Comparison of ENCODE assay signal across 19 cellular contexts in the genomic region with DNA sequence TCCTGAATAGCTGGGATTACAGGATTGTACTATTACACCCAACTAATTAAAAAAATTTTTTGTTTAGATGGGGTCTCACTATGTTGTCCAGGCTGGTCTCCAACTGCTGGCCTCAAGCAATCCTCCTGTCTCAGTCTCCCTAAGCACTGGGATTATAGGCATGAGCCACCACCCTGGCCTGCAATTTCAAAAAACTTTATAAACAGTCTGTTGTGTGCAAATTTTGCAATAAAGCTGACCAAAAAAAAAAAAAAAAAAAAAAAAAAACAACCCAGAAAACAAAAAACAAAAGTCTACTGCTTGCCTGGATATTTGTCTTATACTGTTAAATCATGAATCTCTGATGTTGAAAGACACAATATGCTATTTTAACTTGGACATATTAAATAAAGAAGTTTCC. TPM values are rescaled to one million over a fixed set of nuclear protein-coding genes. Genes with fewer than 3 reads are reported as not detected.
DNase-seq lines count a peak whose midpoint lies in the region; ATAC-seq and TF ChIP-seq lines count a peak whose summit lies in the region.
"Had no signal": no experiment of that assay in that cellular context is flagged by ENCODE, and none has a peak within 500 bp of the region (broad histone marks: within the 10 kb centered on the region; RNA-seq: fewer than 3 reads in every experiment).

No MANE protein-coding gene starts in this region.

- no peaks in the 10 kb centered on the region for H3K27me3 ChIP-seq in tibial artery
- H3K27me3 ChIP-seq: cardiac muscle cell, upper lobe of left lung had no signal

- H3K36me3 Mint-ChIP-seq in activated naive CD4-positive, alpha-beta T cell treated with anti-CD3 and anti-CD28 coated beads, Interleukin-2, amount 50 U/mL, for 24 hours, result peaks cover 4% of the 10 kb centered on the region
- peaks cover 12% of the 10 kb centered on the region for H3K36me3 Mint-ChIP-seq in activated naive CD4-positive, alpha-beta T cell treated with anti-CD3 and anti-CD28 coated beads for 36 hours (ENCODE audit: low read depth)
- H3K36me3 Mint-ChIP-seq in naive B cell (no peaks in the 10 kb centered on the region), CD14-positive monocyte (peaks cover 19 to 24% of the 10 kb centered on the region in 2 donors)
- H3K36me3 Mint-ChIP-seq: mesothelial cell of epicardium had no signal

- H3K27ac Mint-ChIP-seq in activated naive CD4-positive, alpha-beta T cell treated with anti-CD3 and anti-CD28 coated beads, Interleukin-2, amount 50 U/mL, for 24 hours, result no peak overlapping the region
- no peak overlapping the region for H3K27ac Mint-ChIP-seq in activated naive CD4-positive, alpha-beta T cell treated with anti-CD3 and anti-CD28 coated beads for 36 hours
- H3K27ac Mint-ChIP-seq in naive B cell (peak overlapping the region in 1 of 6 donors; percentile 69), CD14-positive monocyte (no peak overlapping the region)
- H3K27ac Mint-ChIP-seq: activated CD8-positive, alpha-beta T cell treated with anti-CD3 and anti-CD28 coated beads for 36 hours; WTC11 had no signal

- CTCF ChIA-PET in activated naive CD4-positive, alpha-beta T cell treated with anti-CD3 and anti-CD28 coated beads for 36 hours (lab: Charles Lee), result interaction anchor here (0.6 to 1.0 kb wide), 3 partner anchors 123 to 527 kb away, joined by 3 read pairs; no protein-coding TSS in a partner anchor

- H3K9me3 Mint-ChIP-seq in activated naive CD4-positive, alpha-beta T cell treated with anti-CD3 and anti-CD28 coated beads, Interleukin-2, amount 50 U/mL, for 24 hours, result no peaks in the 10 kb centered on the region
- H3K9me3 Mint-ChIP-seq in activated naive CD4-positive, alpha-beta T cell treated with anti-CD3 and anti-CD28 coated beads for 36 hours, result no peaks in the 10 kb centered on the region
- no peaks in the 10 kb centered on the region for H3K9me3 Mint-ChIP-seq in naive B cell
- no peaks in the 10 kb centered on the region for H3K9me3 Mint-ChIP-seq in CD14-positive monocyte
- H3K9me3 Mint-ChIP-seq: activated CD8-positive, alpha-beta T cell treated with anti-CD3 and anti-CD28 coated beads for 36 hours; mesothelial cell of epicardium; WTC11 had no signal

- TF ChIP-seq CTCF in tibial artery (IDR thresholded peaks at IDR 0.05) (no peak), CD14-positive monocyte (IDR thresholded peaks at IDR 0.05) (no peak)

- peak overlapping the region; percentile 44 for H3K4me3 Mint-ChIP-seq in activated naive CD4-positive, alpha-beta T cell treated with anti-CD3 and anti-CD28 coated beads, Interleukin-2, amount 50 U/mL, for 24 hours
- no peak overlapping the region for H3K4me3 Mint-ChIP-seq in activated naive CD4-positive, alpha-beta T cell treated with anti-CD3 and anti-CD28 coated beads for 36 hours
- H3K4me3 Mint-ChIP-seq in naive B cell (peak overlapping the region in 6 of 8 donors; percentile 71 to 90 (median 84)), CD14-positive monocyte (no peak overlapping the region)
- H3K4me3 Mint-ChIP-seq: activated CD8-positive, alpha-beta T cell treated with anti-CD3 and anti-CD28 coated beads for 36 hours; WTC11 had no signal

- H3K36me3 ChIP-seq in tibial artery, result no peaks in the 10 kb centered on the region
- H3K36me3 ChIP-seq: cardiac muscle cell, upper lobe of left lung had no signal

- peaks cover 0 to 81% (median 67%) of the 10 kb centered on the region in 4 donors for H3K4me1 ChIP-seq in tibial artery

- no peak for ATAC-seq in naive B cell (ENCODE audit: low read depth in 2 of 2)
- no peak for ATAC-seq in GM21526 (IDR thresholded peaks at IDR 0.05; ENCODE audit: low FRiP score, unreplicated experiment)
- ATAC-seq: activated CD8-positive, alpha-beta T cell treated with anti-CD3 and anti-CD28 coated beads for 36 hours; left cardiac atrium; sciatic nerve; WTC11 had no signal

- H3K4me1 Mint-ChIP-seq in activated naive CD4-positive, alpha-beta T cell treated with anti-CD3 and anti-CD28 coated beads, Interleukin-2, amount 50 U/mL, for 24 hours, result peaks cover 82% of the 10 kb centered on the region
- peaks cover 73% of the 10 kb centered on the region for H3K4me1 Mint-ChIP-seq in activated naive CD4-positive, alpha-beta T cell treated with anti-CD3 and anti-CD28 coated beads for 36 hours (ENCODE audit: low read depth)
- H3K4me1 Mint-ChIP-seq in naive B cell (peaks cover 68 to 82% (median 78%) of the 10 kb centered on the region in 3 donors), CD14-positive monocyte (peaks cover 77% of the 10 kb centered on the region)

- no peak for DNase-seq in activated naive CD4-positive, alpha-beta T cell treated with anti-CD3 and anti-CD28 coated beads for 36 hours
- peak; percentile 34 for DNase-seq in amniotic epithelial cell (ENCODE audit: low read depth)
- DNase-seq in naive B cell, result no peak
- no peak for DNase-seq in tibial artery
- DNase-seq in mesenteric fat pad (ENCODE audit: low spot score), result no peak
- DNase-seq in CD14-positive monocyte (ENCODE audit: low spot score), result no peak
- DNase-seq: activated CD8-positive, alpha-beta T cell treated with anti-CD3 and anti-CD28 coated beads for 36 hours; DMS153; left cardiac atrium; NCI-H1694; NCI-H345; stimulated activated naive CD4-positive, alpha-beta T cell treated with Interleukin-2 at 50 U/mL for 16 hours; upper lobe of left lung had no signal

- H3K27ac ChIP-seq in tibial artery, result peak overlapping the region in 1 of 2 donors; percentile 16
- H3K27ac ChIP-seq: upper lobe of left lung had no signal

- H3K9me3 ChIP-seq in tibial artery, result no peaks in the 10 kb centered on the region
- H3K9me3 ChIP-seq: upper lobe of left lung had no signal

- H3K4me3 ChIP-seq in tibial artery, result peak overlapping the region; percentile 8 to 18
- H3K4me3 ChIP-seq: cardiac muscle cell, upper lobe of left lung had no signal

- intact Hi-C loops in activated naive CD4-positive, alpha-beta T cell treated with anti-CD3 and anti-CD28 coated beads for 36 hours (cut with micrococcal nuclease), result loop anchor here (5.0 kb wide), 1 partner anchor 376 kb away; no protein-coding TSS in a partner anchor
- intact Hi-C loops in tibial artery (cut with DNase I; ENCODE audit: low total_unique reads), result loop anchor here (5.0 kb wide), 2 partner anchors 184 to 344 kb away; no protein-coding TSS in a partner anchor
- intact Hi-C loops in CD14-positive monocyte (cut with micrococcal nuclease), result loop anchor here in 1 of 2 donors (10.0 kb wide), 1 partner anchor 181 kb away; no protein-coding TSS in a partner anchor

- H3K27me3 Mint-ChIP-seq in activated naive CD4-positive, alpha-beta T cell treated with anti-CD3 and anti-CD28 coated beads, Interleukin-2, amount 50 U/mL, for 24 hours, result no peaks in the 10 kb centered on the region
- H3K27me3 Mint-ChIP-seq in activated naive CD4-positive, alpha-beta T cell treated with anti-CD3 and anti-CD28 coated beads for 36 hours (ENCODE audit: low read depth), result no peaks in the 10 kb centered on the region
- H3K27me3 Mint-ChIP-seq in naive B cell, result no peaks in the 10 kb centered on the region
- H3K27me3 Mint-ChIP-seq in CD14-positive monocyte (ENCODE audit: low read depth in 3 of 3), result peaks cover under 1 to 1% (median under 1%) of the 10 kb centered on the region in 3 donors
- H3K27me3 Mint-ChIP-seq: activated CD8-positive, alpha-beta T cell treated with anti-CD3 and anti-CD28 coated beads for 36 hours had no signal

RNA-seq across cellular contexts. Expression of a gene that starts 4.4 kb away (rescaled TPM):
- total RNA-seq in activated naive CD4-positive, alpha-beta T cell treated with anti-CD3 and anti-CD28 coated beads for 36 hours, result 10 to 100 TPM; 29.9 to 33.0 TPM
- polyA plus RNA-seq in naive B cell (ENCODE audit: low read depth in 6 of 6), result 10 to 100 TPM in 1 of 6 donors, 1 to 10 TPM in 5; 2.6 to 23.5 (median 7.2) TPM
- total RNA-seq in mesenteric fat pad, result 67.0 TPM
- polyA plus RNA-seq in CD14-positive monocyte, result 1 to 10 TPM; 2.1 to 6.2 TPM

Comparison
In these comparisons a context has a peak if more than half of its experiments do, and no peak if none do; other contexts are left out.
1. H3K4me3 Mint-ChIP-seq: peak in activated naive CD4-positive, alpha-beta T cell treated with anti-CD3 and anti-CD28 coated beads, Interleukin-2, amount 50 U/mL, for 24 hours (single experiment) and naive B cell (6 of 8); none in activated naive CD4-positive, alpha-beta T cell treated with anti-CD3 and anti-CD28 coated beads for 36 hours (single experiment) and CD14-positive monocyte (0 of 2).